In genomic region chr2:229407170-229407569, GRCh38 we compare ENCODE assay signal across 10 cellular contexts.
A peak's percentile ranks its signal among the peaks of the same experiment; 100 is the strongest.
DNase-seq lines count a peak whose midpoint lies in the region; ATAC-seq, FAIRE-seq and TF ChIP-seq lines count a peak whose summit lies in the region.
"Had no signal": no experiment of that assay in that cellular context is flagged by ENCODE, and none has a peak within 500 bp of the region (broad histone marks: within the 10 kb centered on the region; RNA-seq: fewer than 3 reads in every experiment).

No MANE protein-coding gene starts in this region.

- TF ChIP-seq POLR2A in A549 (IDR thresholded peaks at IDR 0.05; ENCODE audit: low read length): no peak

- POLR2A ChIA-PET in A549 (lab: Yijun Ruan, JAX): no interaction called here

- CTCF ChIA-PET in A549 (lab: Yijun Ruan, JAX): interaction anchor here (0.5 to 1.4 kb wide), 2 partner anchors 13 to 706 kb away, joined by 3 to 4 read pairs; no protein-coding TSS in a partner anchor

- TF ChIP-seq CTCF in A549 (IDR thresholded peaks at IDR 0.05) (no peak), coronary artery (IDR thresholded peaks at IDR 0.05) (no peak)

- peak overlapping the region; percentile 92 to 95 for H3K27ac ChIP-seq in A549
- H3K27ac ChIP-seq in coronary artery: peak overlapping the region; percentile 57 to 80

- TF ChIP-seq RAD21 in A549 (conservative IDR thresholded peaks at IDR 0.05 in 1 of 2, IDR thresholded peaks at IDR 0.05 in 1 of 2): no peak

- peak; percentile 79 to 86 for ATAC-seq in A549
- ATAC-seq in HG02610 (IDR thresholded peaks at IDR 0.05; ENCODE audit: unreplicated experiment): no peak
- ATAC-seq in GM18498 (IDR thresholded peaks at IDR 0.05; ENCODE audit: unreplicated experiment): no peak
- ATAC-seq: naive thymus-derived CD8-positive, alpha-beta T cell had no signal

- peaks cover 38% of the 10 kb centered on the region for H3K4me1 ChIP-seq in A549

- FAIRE-seq in A549 (lab: Jason Lieb, UNC): no peak

- H3K4me3 ChIP-seq in A549: 0 out of 3 replicates have a peak overlapping the region, but pooled peaks have one; percentile 3
- no peak overlapping the region for H3K4me3 ChIP-seq in coronary artery

- peak; percentile 55 to 90 for DNase-seq in A549 (ENCODE audit: low read depth in 1 of 2, low spot score in 1 of 2)
- peak; percentile 97 for DNase-seq in LHCN-M2 (ENCODE audit: low read depth)
- peak; percentile 91 for DNase-seq in coronary artery (ENCODE audit: low spot score)
- DNase-seq in mucosa of gallbladder (ENCODE audit: low spot score): peak; percentile 91
- DNase-seq in activated gamma-delta T cell treated with Interleukin-2 at 50 U/mL for 16 hours: no peak
- no peak for DNase-seq in NCI-H1930 (lab: John Stamatoyannopoulos, UW)
- DNase-seq: CD4-positive, CD25-positive, alpha-beta regulatory T cell; naive thymus-derived CD8-positive, alpha-beta T cell had no signal

- peak overlapping the region; percentile 78 for H3K4me2 ChIP-seq in A549

- H3K9me3 ChIP-seq in A549: 0 out of 3 replicates have a peak, but pooled peaks cover 2% of the 10 kb centered on the region

- TF ChIP-seq EP300 in A549 (IDR thresholded peaks at IDR 0.05): no peak; a peak in 1 of 5 replicates

- WGBS in A549 (ENCODE audit: missing lambda C conversion rate): 11% methylated on average over 13 of the region's 13 CpGs

TF ChIP-seq in A549, 52 proteins besides CTCF, POLR2A, EP300 and RAD21 (continues in another document):
- TF ChIP-seq RARB (CRISPR knock-in tag; IDR thresholded peaks at IDR 0.05): no peak
- no peak for TF ChIP-seq TFCP2L1 (CRISPR knock-in tag; IDR thresholded peaks at IDR 0.05)
- no peak for TF ChIP-seq CBX2 (IDR thresholded peaks at IDR 0.05; ENCODE audit: borderline replicate concordance, low read depth)
- TF ChIP-seq ZSCAN20 (CRISPR knock-in tag; IDR thresholded peaks at IDR 0.05): peak; percentile 12; the same call in 1 of the 2 replicates
- no peak for TF ChIP-seq KDM1A (IDR thresholded peaks at IDR 0.05; ENCODE audit: low read depth)
- TF ChIP-seq POLR2AphosphoS2 (conservative IDR thresholded peaks at IDR 0.05; ENCODE audit: low read length): no peak
- no peak for TF ChIP-seq HMGXB4 (CRISPR knock-in tag; IDR thresholded peaks at IDR 0.05; ENCODE audit: borderline replicate concordance)
- TF ChIP-seq HEYL (CRISPR knock-in tag; IDR thresholded peaks at IDR 0.05): no peak
- peak; percentile 66 for TF ChIP-seq JUNB (IDR thresholded peaks at IDR 0.05)
- TF ChIP-seq HOXB5 (CRISPR knock-in tag; IDR thresholded peaks at IDR 0.05): peak; percentile 65; the same call in 1 of the 2 replicates
- no peak for TF ChIP-seq ZC3H11A (IDR thresholded peaks at IDR 0.05)
- TF ChIP-seq, protein P1, sequence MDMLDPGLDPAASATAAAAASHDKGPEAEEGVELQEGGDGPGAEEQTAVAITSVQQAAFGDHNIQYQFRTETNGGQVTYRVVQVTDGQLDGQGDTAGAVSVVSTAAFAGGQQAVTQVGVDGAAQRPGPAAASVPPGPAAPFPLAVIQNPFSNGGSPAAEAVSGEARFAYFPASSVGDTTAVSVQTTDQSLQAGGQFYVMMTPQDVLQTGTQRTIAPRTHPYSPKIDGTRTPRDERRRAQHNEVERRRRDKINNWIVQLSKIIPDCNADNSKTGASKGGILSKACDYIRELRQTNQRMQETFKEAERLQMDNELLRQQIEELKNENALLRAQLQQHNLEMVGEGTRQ (IDR thresholded peaks at IDR 0.05): peak; percentile 44; the same call in 1 of the 2 replicates
- no peak for TF ChIP-seq MAFK (IDR thresholded peaks at IDR 0.05; ENCODE audit: partially characterized antibody)
- no peak for TF ChIP-seq RNF2 (IDR thresholded peaks at IDR 0.05; ENCODE audit: borderline replicate concordance, low read depth)
- TF ChIP-seq CBX8 (IDR thresholded peaks at IDR 0.05): no peak
- no peak for TF ChIP-seq PHF8 (IDR thresholded peaks at IDR 0.05; ENCODE audit: borderline replicate concordance, low read depth)
- TF ChIP-seq EHMT2 (IDR thresholded peaks at IDR 0.05; ENCODE audit: low read depth): no peak
- TF ChIP-seq HOXA7 (CRISPR knock-in tag; IDR thresholded peaks at IDR 0.05): 0 out of 2 replicates have a peak, but pooled peaks have one; percentile 9
- TF ChIP-seq FOSL2 (IDR thresholded peaks at IDR 0.05): peak; percentile 80
- peak; percentile 97 for TF ChIP-seq FOSL2 (CRISPR knock-in tag; IDR thresholded peaks at IDR 0.05)
- no peak for TF ChIP-seq CHD2 (IDR thresholded peaks at IDR 0.05; ENCODE audit: low read length, partially characterized antibody)
- TF ChIP-seq REST (IDR thresholded peaks at IDR 0.05): no peak
- peak; percentile 86 for TF ChIP-seq BHLHE40 (IDR thresholded peaks at IDR 0.05; ENCODE audit: low read depth, low read length)
- no peak for TF ChIP-seq HES2 (IDR thresholded peaks at IDR 0.05)
- no peak for TF ChIP-seq ESRRA (IDR thresholded peaks at IDR 0.05; ENCODE audit: borderline replicate concordance, low read length)
- no peak for TF ChIP-seq BCL3 (IDR thresholded peaks at IDR 0.05)
- TF ChIP-seq, protein P2, sequence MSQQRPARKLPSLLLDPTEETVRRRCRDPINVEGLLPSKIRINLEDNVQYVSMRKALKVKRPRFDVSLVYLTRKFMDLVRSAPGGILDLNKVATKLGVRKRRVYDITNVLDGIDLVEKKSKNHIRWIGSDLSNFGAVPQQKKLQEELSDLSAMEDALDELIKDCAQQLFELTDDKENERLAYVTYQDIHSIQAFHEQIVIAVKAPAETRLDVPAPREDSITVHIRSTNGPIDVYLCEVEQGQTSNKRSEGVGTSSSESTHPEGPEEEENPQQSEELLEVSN (IDR thresholded peaks at IDR 0.05; ENCODE audit: borderline replicate concordance, low read depth): peak; percentile 85
- TF ChIP-seq RCOR1 (IDR thresholded peaks at IDR 0.05; ENCODE audit: low read depth, low read length): no peak
- no peak for TF ChIP-seq RFX5 (IDR thresholded peaks at IDR 0.05)
- TF ChIP-seq ZFP36 (IDR thresholded peaks at IDR 0.05; ENCODE audit: borderline replicate concordance, partially characterized antibody): no peak
- no peak for TF ChIP-seq FOXS1 (CRISPR knock-in tag; IDR thresholded peaks at IDR 0.05)
- TF ChIP-seq FOSB (CRISPR knock-in tag; IDR thresholded peaks at IDR 0.05): no peak
- no peak for TF ChIP-seq SREBF2 (IDR thresholded peaks at IDR 0.05)

Comparison
In these comparisons a context has a peak if more than half of its experiments do, and no peak if none do; other contexts are left out.
1. ATAC-seq: peak in A549 (2 of 2); none in HG02610 (single experiment) and GM18498 (single experiment).
2. DNase-seq: peak in A549 (2 of 2), LHCN-M2 (single experiment), coronary artery (single experiment) and mucosa of gallbladder (single experiment); none in activated gamma-delta T cell treated with Interleukin-2 at 50 U/mL for 16 hours (single experiment) and NCI-H1930 (0 of 2).